26 cellular contexts compared by ENCODE assay signal in the genomic region with DNA sequence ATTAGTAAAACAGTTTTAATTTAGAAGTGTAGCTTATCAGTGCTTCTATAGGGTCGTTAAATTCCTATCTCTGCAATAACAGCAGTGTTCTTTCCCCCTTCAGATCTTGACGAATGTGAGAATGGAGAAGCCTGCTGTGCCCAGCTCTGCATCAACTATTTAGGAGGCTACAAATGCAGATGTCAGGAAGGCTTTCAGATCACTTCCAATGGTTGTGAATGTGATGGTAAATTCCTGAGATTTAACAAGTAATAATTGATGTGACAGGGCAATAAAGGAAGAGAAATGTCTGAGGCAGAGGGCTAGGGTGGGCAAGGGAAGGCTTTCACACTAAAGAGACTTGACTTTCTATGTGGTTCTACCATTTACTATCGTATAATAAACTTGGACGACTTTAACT.
DNase-seq lines count a peak whose midpoint lies in the region; ATAC-seq and TF ChIP-seq lines count a peak whose summit lies in the region.
"Had no signal": no experiment of that assay in that cellular context is flagged by ENCODE, and none has a peak within 500 bp of the region (broad histone marks: within the 10 kb centered on the region; RNA-seq: fewer than 3 reads in every experiment).

No MANE protein-coding gene starts in this region.

- H2AK5ac ChIP-seq in H9 (ENCODE audit: insufficient read length, low read length) (no peak overlapping the region), neuronal stem cell (ENCODE audit: low read depth, low read length) (no peak overlapping the region)

- H3K4me3 ChIP-seq in iPS DF 6.9 (ENCODE audit: low read length) = no peak overlapping the region
- H3K4me3 ChIP-seq in neuronal stem cell (ENCODE audit: low read length in 2 of 2) = no peak overlapping the region
- H3K4me3 ChIP-seq in suprapubic skin = no peak overlapping the region
- H3K4me3 ChIP-seq: BLaER1 treated with 17β-estradiol and CSF1 and Interleukin-3, amounts not matched to agents 10 nM and 100 nM; gastrocnemius medialis; ovary; upper lobe of left lung had no signal

- H3K23ac ChIP-seq in H9 (ENCODE audit: insufficient read length, low read depth, low read length) (no peak overlapping the region), neuronal stem cell (ENCODE audit: low read depth, low read length, poor library complexity) (no peak overlapping the region)

- H3K4ac ChIP-seq in H9 (ENCODE audit: low read depth, low read length) (no peak overlapping the region), neuronal stem cell (ENCODE audit: low read length) (no peak overlapping the region)

- H3K23me2 ChIP-seq in H9 (ENCODE audit: insufficient read length, low read depth, low read length, poor library complexity, severe bottlenecking) = no peaks in the 10 kb centered on the region

- H3K9me3 Mint-ChIP-seq in H9 = no peaks in the 10 kb centered on the region
- H3K9me3 Mint-ChIP-seq: activated CD8-positive, alpha-beta T cell treated with anti-CD3 and anti-CD28 coated beads for 36 hours; activated T-helper 1 cell treated with anti-CD3 and anti-CD28 coated beads, Interleukin-12 subunit alpha, Interleukin-12 subunit beta, Interleukin-2, Interleukin-4 antibody, amounts not matched to agents 30 ng/mL and 10 ng/mL and 1 ng/mL, durations not matched to agents 14 hours and 24 hours and 36 hours; memory B cell; naive B cell; stimulated activated memory B cell treated with anti-CD40 and anti-IgM and Interleukin-4, amounts not matched to agents 10 μg/mL and 1 μg/mL and 100 μg/mL, for 72 hours; T-helper 2 cell treated with Interferon-gamma antibody and Interleukin-4, amounts not matched to agents 5 μg/mL and 100 μg/mL, for 36 hours had no signal

- H3K36me3 ChIP-seq in iPS DF 6.9 (ENCODE audit: control insufficient read depth, insufficient read depth, low read length) = no peaks in the 10 kb centered on the region
- peaks cover 0 to 3% of the 10 kb centered on the region in 2 donors for H3K36me3 ChIP-seq in neuronal stem cell (replicated peaks in 1 of 2; ENCODE audit: control insufficient read depth in 2 of 2, insufficient read depth in 2 of 2, low read length in 2 of 2)
- H3K36me3 ChIP-seq in suprapubic skin = no peaks in the 10 kb centered on the region
- H3K36me3 ChIP-seq: BLaER1 treated with 17β-estradiol and CSF1 and Interleukin-3, amounts not matched to agents 10 nM and 100 nM; brain microvascular endothelial cell; gastrocnemius medialis; ovary; upper lobe of left lung had no signal

- no peak overlapping the region for H2BK20ac ChIP-seq in H9 (ENCODE audit: low read depth, low read length, poor library complexity, severe bottlenecking)

- no peak overlapping the region for H3K27ac ChIP-seq in H9 (ENCODE audit: insufficient read length, low read depth, low read length)
- no peak overlapping the region for H3K27ac ChIP-seq in iPS DF 6.9 (ENCODE audit: low read length)
- no peak overlapping the region for H3K27ac ChIP-seq in neuronal stem cell (replicated peaks; ENCODE audit: low read length)
- no peak overlapping the region for H3K27ac ChIP-seq in suprapubic skin
- H3K27ac ChIP-seq: BLaER1 treated with 17β-estradiol and CSF1 and Interleukin-3, amounts not matched to agents 10 nM and 100 nM; brain microvascular endothelial cell; gastrocnemius medialis; ovary; upper lobe of left lung had no signal

- no peaks in the 10 kb centered on the region for H3K79me1 ChIP-seq in H9 (ENCODE audit: insufficient read depth, low read depth, low read length, poor library complexity, severe bottlenecking)
- H3K79me1 ChIP-seq in neuronal stem cell (ENCODE audit: low read depth, low read length) = no peaks in the 10 kb centered on the region

- peak overlapping the region in 2 of 3 experiments; percentile 92 to 98; a peak in 6 of 7 replicates for H3K27ac Mint-ChIP-seq in H9
- H3K27ac Mint-ChIP-seq: activated CD8-positive, alpha-beta T cell treated with anti-CD3 and anti-CD28 coated beads for 36 hours; activated T-helper 1 cell treated with anti-CD3 and anti-CD28 coated beads, Interleukin-12 subunit alpha, Interleukin-12 subunit beta, Interleukin-2, Interleukin-4 antibody, amounts not matched to agents 30 ng/mL and 10 ng/mL and 1 ng/mL, durations not matched to agents 14 hours and 24 hours and 36 hours; memory B cell; naive B cell; stimulated activated memory B cell treated with anti-CD40 and anti-IgM and Interleukin-4, amounts not matched to agents 10 μg/mL and 1 μg/mL and 100 μg/mL, for 72 hours; T-helper 2 cell treated with Interferon-gamma antibody and Interleukin-4, amounts not matched to agents 5 μg/mL and 100 μg/mL, for 36 hours had no signal

- no peak overlapping the region for H3K4me2 ChIP-seq in H9 (ENCODE audit: insufficient read depth, insufficient read length, low read length)
- no peak overlapping the region for H3K4me2 ChIP-seq in neuronal stem cell (ENCODE audit: insufficient read depth, low read length, poor library complexity, severe bottlenecking)
- H3K4me2 ChIP-seq: BLaER1 treated with 17β-estradiol and CSF1 and Interleukin-3, amounts not matched to agents 10 nM and 100 nM had no signal

- H2BK5ac ChIP-seq in H9 (ENCODE audit: insufficient read length, low read length) = no peak overlapping the region
- no peak overlapping the region for H2BK5ac ChIP-seq in neuronal stem cell (ENCODE audit: low read length)

- no peaks in the 10 kb centered on the region for H4K20me1 ChIP-seq in H9 (ENCODE audit: control insufficient read depth, insufficient read depth, insufficient read length)
- H4K20me1 ChIP-seq: BLaER1 treated with 17β-estradiol and CSF1 and Interleukin-3, amounts not matched to agents 10 nM and 100 nM had no signal

- H2BK12ac ChIP-seq in H9 (ENCODE audit: insufficient read length, low read depth, low read length) (no peak overlapping the region), neuronal stem cell (ENCODE audit: low read length) (no peak overlapping the region)

- no peak overlapping the region for H3T11ph ChIP-seq in H9 (ENCODE audit: low read length)

- peak overlapping the region in 1 of 2 experiments; percentile 13; a peak in 1 of 5 replicates for H3K4me3 Mint-ChIP-seq in H9
- H3K4me3 Mint-ChIP-seq: activated CD8-positive, alpha-beta T cell treated with anti-CD3 and anti-CD28 coated beads for 36 hours; activated T-helper 1 cell treated with anti-CD3 and anti-CD28 coated beads, Interleukin-12 subunit alpha, Interleukin-12 subunit beta, Interleukin-2, Interleukin-4 antibody, amounts not matched to agents 30 ng/mL and 10 ng/mL and 1 ng/mL, durations not matched to agents 14 hours and 24 hours and 36 hours; memory B cell; naive B cell; stimulated activated memory B cell treated with anti-CD40 and anti-IgM and Interleukin-4, amounts not matched to agents 10 μg/mL and 1 μg/mL and 100 μg/mL, for 72 hours; T-helper 2 cell treated with Interferon-gamma antibody and Interleukin-4, amounts not matched to agents 5 μg/mL and 100 μg/mL, for 36 hours had no signal

- peaks cover 43 to 49% of the 10 kb centered on the region in 2 experiments for H3K4me1 Mint-ChIP-seq in H9
- H3K4me1 Mint-ChIP-seq: memory B cell; naive B cell; stimulated activated memory B cell treated with anti-CD40 and anti-IgM and Interleukin-4, amounts not matched to agents 10 μg/mL and 1 μg/mL and 100 μg/mL, for 72 hours had no signal

- WGBS in H9 (ENCODE audit: extremely low coverage, insufficient read length, low lambda C conversion rate) = no CpG with 5 or more reads among the region's 4 CpGs
- WGBS in iPS DF 6.9 (ENCODE audit: insufficient coverage, insufficient read length) = no CpG with 5 or more reads among the region's 4 CpGs
- no CpG with 5 or more reads among the region's 4 CpGs for WGBS in neuronal stem cell (ENCODE audit: extremely low coverage in 2 of 2, insufficient read length in 2 of 2, insufficient replicate concordance in 1 of 2), 2 donors
- 50% methylated on average over 4 of the region's 4 CpGs for WGBS in suprapubic skin

- H2BK15ac ChIP-seq in H9 (ENCODE audit: low read depth, low read length) (no peak overlapping the region), neuronal stem cell (ENCODE audit: low read length) (no peak overlapping the region)

- no peaks in the 10 kb centered on the region for H3K79me2 ChIP-seq in H9 (ENCODE audit: insufficient read depth, low read length)

- no peak overlapping the region for H3K9ac ChIP-seq in H9 (ENCODE audit: extremely low read depth, insufficient read length, low read length)
- H3K9ac ChIP-seq in neuronal stem cell (ENCODE audit: low read depth, low read length, poor library complexity) = no peak overlapping the region
- H3K9ac ChIP-seq: BLaER1 treated with 17β-estradiol and CSF1 and Interleukin-3, amounts not matched to agents 10 nM and 100 nM had no signal

- DNase-seq in H9 = peak; percentile 31
- peak; percentile 44 for DNase-seq in NCI-H69 (lab: John Stamatoyannopoulos, UW)
- peak; percentile 25 for DNase-seq in iPS DF 6.9 (ENCODE audit: low read depth, low spot score)
- DNase-seq in neuronal stem cell (ENCODE audit: low spot score) = peak; percentile 33
- no peak for DNase-seq in mesenteric fat pad (ENCODE audit: low spot score)
- no peak for DNase-seq in suprapubic skin (ENCODE audit: low spot score in 2 of 2)
- no peak for DNase-seq in NCI-H2227 (lab: John Stamatoyannopoulos, UW; ENCODE audit: unreplicated experiment)
- DNase-seq: activated CD8-positive, alpha-beta memory T cell treated with anti-CD3 and anti-CD28 coated beads, Interleukin-2, amount 50 U/mL, for 48 hours; activated CD8-positive, alpha-beta T cell treated with anti-CD3 and anti-CD28 coated beads for 36 hours; activated naive CD4-positive, alpha-beta T cell treated with anti-CD3 and anti-CD28 coated beads, Interleukin-2, amount 50 U/mL, for 16 hours; brain microvascular endothelial cell; gastrocnemius medialis; MM.1S; naive B cell; NCI-H1417 treated with DMSO at 0.1 percent for 48 hours; NCI-H2107; NCI-H446 treated with DMSO at 0.1 percent for 48 hours; ovary; upper lobe of left lung had no signal

- no peak for ATAC-seq in HG03565 (IDR thresholded peaks at IDR 0.05; ENCODE audit: unreplicated experiment)
- ATAC-seq: activated CD8-positive, alpha-beta T cell treated with anti-CD3 and anti-CD28 coated beads for 36 hours; gastrocnemius medialis; left lobe of liver; stimulated activated memory B cell treated with anti-CD40 and anti-IgM and Interleukin-4, amounts not matched to agents 10 μg/mL and 1 μg/mL and 100 μg/mL, for 72 hours had no signal

- no peak for TF ChIP-seq EP300 in suprapubic skin (IDR thresholded peaks at IDR 0.05)

- H4K91ac ChIP-seq in H9 (ENCODE audit: insufficient read length, low read depth, low read length) = no peak overlapping the region
- no peak overlapping the region for H4K91ac ChIP-seq in neuronal stem cell (ENCODE audit: low read depth, low read length, poor library complexity)

- peaks cover 0 to 2% (median 0%) of the 10 kb centered on the region in 3 experiments; a peak in 1 of 7 replicates for H3K36me3 Mint-ChIP-seq in H9 (ENCODE audit: insufficient read depth in 1 of 3, low read depth in 3 of 3)
- H3K36me3 Mint-ChIP-seq: memory B cell; naive B cell; stimulated activated memory B cell treated with anti-CD40 and anti-IgM and Interleukin-4, amounts not matched to agents 10 μg/mL and 1 μg/mL and 100 μg/mL, for 72 hours had no signal

- TF ChIP-seq CTCF in H9 (conservative IDR thresholded peaks at IDR 0.05) (no peak), suprapubic skin (IDR thresholded peaks at IDR 0.05) (no peak)

- H4K8ac ChIP-seq in H9 (replicated peaks; ENCODE audit: insufficient read length, low read depth, low read length) (no peak overlapping the region), neuronal stem cell (ENCODE audit: low read depth, low read length) (no peak overlapping the region)

- H3K4me1 ChIP-seq in H9 (ENCODE audit: insufficient read depth, low read length) (peaks cover 2% of the 10 kb centered on the region), iPS DF 6.9 (ENCODE audit: control insufficient read depth, insufficient read depth, low read length) (peaks cover 1% of the 10 kb centered on the region; the same call in 1 of the 2 replicates), neuronal stem cell (ENCODE audit: control insufficient read depth in 2 of 2, insufficient read depth in 1 of 2, low read depth in 1 of 2, low read length in 2 of 2) (peaks cover 6 to 29% of the 10 kb centered on the region in 2 donors), suprapubic skin (no peaks in the 10 kb centered on the region)
- H3K4me1 ChIP-seq: BLaER1 treated with 17β-estradiol and CSF1 and Interleukin-3, amounts not matched to agents 10 nM and 100 nM; gastrocnemius medialis; upper lobe of left lung had no signal

- H2BK120ac ChIP-seq in H9 (ENCODE audit: low read depth, low read length, poor library complexity, severe bottlenecking) = no peak overlapping the region
- H2BK120ac ChIP-seq in neuronal stem cell (ENCODE audit: low read depth, low read length) = no peak overlapping the region

- H3K27me3 ChIP-seq in H9 (ENCODE audit: insufficient read depth, low read length) (no peaks in the 10 kb centered on the region), iPS DF 6.9 (ENCODE audit: control insufficient read depth, insufficient read depth, low read length) (no peaks in the 10 kb centered on the region), neuronal stem cell (ENCODE audit: control insufficient read depth in 3 of 3, insufficient read depth in 3 of 3, low read depth in 1 of 3, low read length in 3 of 3) (no peaks in the 10 kb centered on the region), suprapubic skin (no peaks in the 10 kb centered on the region)
- H3K27me3 ChIP-seq: BLaER1 treated with 17β-estradiol and CSF1 and Interleukin-3, amounts not matched to agents 10 nM and 100 nM; brain microvascular endothelial cell; gastrocnemius medialis; ovary; upper lobe of left lung had no signal

- H3K27me3 Mint-ChIP-seq in H9 (ENCODE audit: low read depth) = no peaks in the 10 kb centered on the region
- H3K27me3 Mint-ChIP-seq: activated CD8-positive, alpha-beta T cell treated with anti-CD3 and anti-CD28 coated beads for 36 hours; memory B cell; naive B cell; stimulated activated memory B cell treated with anti-CD40 and anti-IgM and Interleukin-4, amounts not matched to agents 10 μg/mL and 1 μg/mL and 100 μg/mL, for 72 hours had no signal

- H3K9me3 ChIP-seq in H9 (ENCODE audit: control insufficient read depth, low read depth, low read length) = no peaks in the 10 kb centered on the region
- no peaks in the 10 kb centered on the region for H3K9me3 ChIP-seq in iPS DF 6.9 (ENCODE audit: control insufficient read depth, insufficient read depth, low read length)
- H3K9me3 ChIP-seq in neuronal stem cell (replicated peaks in 1 of 2; ENCODE audit: control insufficient read depth in 2 of 2, insufficient read depth in 1 of 2, low read depth in 1 of 2, low read length in 2 of 2) = no peaks in the 10 kb centered on the region
- no peaks in the 10 kb centered on the region for H3K9me3 ChIP-seq in suprapubic skin
- H3K9me3 ChIP-seq: BLaER1 treated with 17β-estradiol and CSF1 and Interleukin-3, amounts not matched to agents 10 nM and 100 nM; gastrocnemius medialis; ovary; upper lobe of left lung had no signal

- TF ChIP-seq POLR2A in suprapubic skin (IDR thresholded peaks at IDR 0.05) = no peak

- H2AFZ ChIP-seq in H9 (ENCODE audit: low read length) = no peak overlapping the region
- no peak overlapping the region for H2AFZ ChIP-seq in neuronal stem cell (ENCODE audit: low read length)

- no peak overlapping the region for H3K18ac ChIP-seq in H9 (ENCODE audit: insufficient read length, low read depth, low read length)
- H3K18ac ChIP-seq in neuronal stem cell (ENCODE audit: low read length) = no peak overlapping the region

- H4K5ac ChIP-seq in H9 (ENCODE audit: insufficient read length, low read depth, low read length) = no peak overlapping the region

- no peak overlapping the region for H3K56ac ChIP-seq in H9 (ENCODE audit: insufficient read length, low read depth, low read length)

- H3K14ac ChIP-seq in H9 (ENCODE audit: insufficient read depth, low read length) (no peak overlapping the region), neuronal stem cell (ENCODE audit: low read length) (no peak overlapping the region)

Comparison
In these comparisons a context has a peak if more than half of its experiments do, and no peak if none do; other contexts are left out.
1. DNase-seq: peak in H9 (single experiment), NCI-H69 (single experiment), iPS DF 6.9 (single experiment) and neuronal stem cell (single experiment); none in mesenteric fat pad (single experiment), suprapubic skin (0 of 2) and NCI-H2227 (single experiment).